Comparison of ENCODE assay signal across 1 cellular context in the genomic region with DNA sequence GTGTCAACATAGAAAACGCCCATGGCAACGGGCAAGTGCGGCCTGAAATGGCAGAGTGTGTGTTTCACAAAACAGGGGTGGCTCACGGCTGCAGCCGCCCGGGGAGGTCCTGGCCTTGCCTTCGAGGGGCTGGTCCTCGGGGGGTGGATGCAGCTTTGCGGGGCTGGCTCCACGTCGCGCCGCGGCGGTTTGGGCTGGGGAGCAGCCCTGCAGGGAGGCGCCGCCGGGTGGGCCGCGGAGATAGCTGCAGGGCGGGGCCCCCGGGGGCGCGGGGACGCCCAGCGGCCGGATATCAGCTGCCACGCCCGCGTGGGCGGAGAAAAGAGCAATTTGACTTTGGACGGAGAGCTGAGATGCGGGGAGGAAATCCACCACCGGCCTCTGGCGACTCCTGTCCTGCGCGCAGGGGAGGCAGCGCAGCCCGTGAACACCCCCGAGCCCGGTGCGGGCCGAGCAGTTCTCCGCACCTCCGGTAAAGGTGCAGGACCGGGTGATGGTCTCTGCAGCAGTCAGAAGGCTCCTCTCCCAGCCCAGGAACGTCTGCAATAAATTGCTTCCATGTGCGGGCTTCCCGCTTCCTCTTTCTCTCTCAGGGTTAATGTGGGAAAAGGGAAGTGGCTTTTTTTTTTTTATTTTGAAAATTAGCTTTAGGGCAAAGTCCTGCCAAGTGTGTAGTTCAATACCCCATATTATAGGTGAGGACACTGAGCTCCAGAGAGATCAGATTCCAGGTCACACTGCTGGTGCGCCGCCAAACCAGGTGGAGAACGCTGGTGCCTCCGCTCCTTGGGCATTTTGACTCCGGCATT.
TF ChIP-seq lines count a peak whose summit lies in the region.

No MANE protein-coding gene starts in this region.

TF ChIP-seq in HepG2, 621 proteins besides CTCF, POLR2A, EP300 and RAD21 (continued from another document and continues in another):
- TF ChIP-seq, protein P1, sequence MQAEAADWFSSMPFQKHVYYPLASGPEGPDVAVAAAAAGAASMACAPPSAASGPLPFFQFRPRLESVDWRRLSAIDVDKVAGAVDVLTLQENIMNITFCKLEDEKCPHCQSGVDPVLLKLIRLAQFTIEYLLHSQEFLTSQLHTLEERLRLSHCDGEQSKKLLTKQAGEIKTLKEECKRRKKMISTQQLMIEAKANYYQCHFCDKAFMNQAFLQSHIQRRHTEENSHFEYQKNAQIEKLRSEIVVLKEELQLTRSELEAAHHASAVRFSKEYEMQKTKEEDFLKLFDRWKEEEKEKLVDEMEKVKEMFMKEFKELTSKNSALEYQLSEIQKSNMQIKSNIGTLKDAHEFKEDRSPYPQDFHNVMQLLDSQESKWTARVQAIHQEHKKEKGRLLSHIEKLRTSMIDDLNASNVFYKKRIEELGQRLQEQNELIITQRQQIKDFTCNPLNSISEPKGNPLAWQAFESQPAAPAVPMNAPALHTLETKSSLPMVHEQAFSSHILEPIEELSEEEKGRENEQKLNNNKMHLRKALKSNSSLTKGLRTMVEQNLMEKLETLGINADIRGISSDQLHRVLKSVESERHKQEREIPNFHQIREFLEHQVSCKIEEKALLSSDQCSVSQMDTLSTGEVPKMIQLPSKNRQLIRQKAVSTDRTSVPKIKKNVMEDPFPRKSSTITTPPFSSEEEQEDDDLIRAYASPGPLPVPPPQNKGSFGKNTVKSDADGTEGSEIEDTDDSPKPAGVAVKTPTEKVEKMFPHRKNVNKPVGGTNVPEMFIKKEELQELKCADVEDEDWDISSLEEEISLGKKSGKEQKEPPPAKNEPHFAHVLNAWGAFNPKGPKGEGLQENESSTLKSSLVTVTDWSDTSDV (CRISPR knock-in tag; IDR thresholded peaks at IDR 0.05), result no peak
- TF ChIP-seq KDM4B (CRISPR knock-in tag; IDR thresholded peaks at IDR 0.05), result no peak
- no peak; the same call in 1 of the 2 replicates for TF ChIP-seq ZNF501 (CRISPR knock-in tag; IDR thresholded peaks at IDR 0.05)
- TF ChIP-seq, protein P2, sequence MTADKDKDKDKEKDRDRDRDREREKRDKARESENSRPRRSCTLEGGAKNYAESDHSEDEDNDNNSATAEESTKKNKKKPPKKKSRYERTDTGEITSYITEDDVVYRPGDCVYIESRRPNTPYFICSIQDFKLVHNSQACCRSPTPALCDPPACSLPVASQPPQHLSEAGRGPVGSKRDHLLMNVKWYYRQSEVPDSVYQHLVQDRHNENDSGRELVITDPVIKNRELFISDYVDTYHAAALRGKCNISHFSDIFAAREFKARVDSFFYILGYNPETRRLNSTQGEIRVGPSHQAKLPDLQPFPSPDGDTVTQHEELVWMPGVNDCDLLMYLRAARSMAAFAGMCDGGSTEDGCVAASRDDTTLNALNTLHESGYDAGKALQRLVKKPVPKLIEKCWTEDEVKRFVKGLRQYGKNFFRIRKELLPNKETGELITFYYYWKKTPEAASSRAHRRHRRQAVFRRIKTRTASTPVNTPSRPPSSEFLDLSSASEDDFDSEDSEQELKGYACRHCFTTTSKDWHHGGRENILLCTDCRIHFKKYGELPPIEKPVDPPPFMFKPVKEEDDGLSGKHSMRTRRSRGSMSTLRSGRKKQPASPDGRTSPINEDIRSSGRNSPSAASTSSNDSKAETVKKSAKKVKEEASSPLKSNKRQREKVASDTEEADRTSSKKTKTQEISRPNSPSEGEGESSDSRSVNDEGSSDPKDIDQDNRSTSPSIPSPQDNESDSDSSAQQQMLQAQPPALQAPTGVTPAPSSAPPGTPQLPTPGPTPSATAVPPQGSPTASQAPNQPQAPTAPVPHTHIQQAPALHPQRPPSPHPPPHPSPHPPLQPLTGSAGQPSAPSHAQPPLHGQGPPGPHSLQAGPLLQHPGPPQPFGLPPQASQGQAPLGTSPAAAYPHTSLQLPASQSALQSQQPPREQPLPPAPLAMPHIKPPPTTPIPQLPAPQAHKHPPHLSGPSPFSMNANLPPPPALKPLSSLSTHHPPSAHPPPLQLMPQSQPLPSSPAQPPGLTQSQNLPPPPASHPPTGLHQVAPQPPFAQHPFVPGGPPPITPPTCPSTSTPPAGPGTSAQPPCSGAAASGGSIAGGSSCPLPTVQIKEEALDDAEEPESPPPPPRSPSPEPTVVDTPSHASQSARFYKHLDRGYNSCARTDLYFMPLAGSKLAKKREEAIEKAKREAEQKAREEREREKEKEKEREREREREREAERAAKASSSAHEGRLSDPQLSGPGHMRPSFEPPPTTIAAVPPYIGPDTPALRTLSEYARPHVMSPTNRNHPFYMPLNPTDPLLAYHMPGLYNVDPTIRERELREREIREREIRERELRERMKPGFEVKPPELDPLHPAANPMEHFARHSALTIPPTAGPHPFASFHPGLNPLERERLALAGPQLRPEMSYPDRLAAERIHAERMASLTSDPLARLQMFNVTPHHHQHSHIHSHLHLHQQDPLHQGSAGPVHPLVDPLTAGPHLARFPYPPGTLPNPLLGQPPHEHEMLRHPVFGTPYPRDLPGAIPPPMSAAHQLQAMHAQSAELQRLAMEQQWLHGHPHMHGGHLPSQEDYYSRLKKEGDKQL (CRISPR knock-in tag; IDR thresholded peaks at IDR 0.05; ENCODE audit: low read depth), result no peak; the same call in 1 of the 2 replicates
- TF ChIP-seq, protein P3, sequence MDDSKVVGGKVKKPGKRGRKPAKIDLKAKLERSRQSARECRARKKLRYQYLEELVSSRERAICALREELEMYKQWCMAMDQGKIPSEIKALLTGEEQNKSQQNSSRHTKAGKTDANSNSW (CRISPR knock-in tag; IDR thresholded peaks at IDR 0.05; ENCODE audit: borderline replicate concordance), result no peak
- TF ChIP-seq GATA4 (IDR thresholded peaks at IDR 0.05; ENCODE audit: borderline replicate concordance, low read depth), result no peak
- no peak for TF ChIP-seq ZNF75D (CRISPR knock-in tag; IDR thresholded peaks at IDR 0.05; ENCODE audit: borderline replicate concordance)
- TF ChIP-seq, protein P4, sequence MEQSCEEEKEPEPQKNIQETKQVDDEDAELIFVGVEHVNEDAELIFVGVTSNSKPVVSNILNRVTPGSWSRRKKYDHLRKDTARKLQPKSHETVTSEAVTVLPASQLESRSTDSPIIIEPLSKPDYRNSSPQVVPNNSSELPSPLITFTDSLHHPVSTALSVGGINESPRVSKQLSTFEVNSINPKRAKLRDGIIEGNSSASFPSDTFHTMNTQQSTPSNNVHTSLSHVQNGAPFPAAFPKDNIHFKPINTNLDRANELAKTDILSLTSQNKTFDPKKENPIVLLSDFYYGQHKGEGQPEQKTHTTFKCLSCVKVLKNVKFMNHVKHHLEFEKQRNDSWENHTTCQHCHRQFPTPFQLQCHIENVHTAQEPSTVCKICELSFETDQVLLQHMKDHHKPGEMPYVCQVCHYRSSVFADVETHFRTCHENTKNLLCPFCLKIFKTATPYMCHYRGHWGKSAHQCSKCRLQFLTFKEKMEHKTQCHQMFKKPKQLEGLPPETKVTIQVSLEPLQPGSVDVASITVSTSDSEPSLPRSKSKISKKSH (CRISPR knock-in tag; IDR thresholded peaks at IDR 0.05; ENCODE audit: borderline replicate concordance), result 0 out of 2 replicates have a peak, but pooled peaks have one; percentile 24
- TF ChIP-seq DPF2 (CRISPR knock-in tag; IDR thresholded peaks at IDR 0.05; ENCODE audit: borderline replicate concordance, low read depth), result no peak
- TF ChIP-seq HCFC1 (IDR thresholded peaks at IDR 0.05; ENCODE audit: low read depth, low read length), result no peak
- TF ChIP-seq, protein P5, sequence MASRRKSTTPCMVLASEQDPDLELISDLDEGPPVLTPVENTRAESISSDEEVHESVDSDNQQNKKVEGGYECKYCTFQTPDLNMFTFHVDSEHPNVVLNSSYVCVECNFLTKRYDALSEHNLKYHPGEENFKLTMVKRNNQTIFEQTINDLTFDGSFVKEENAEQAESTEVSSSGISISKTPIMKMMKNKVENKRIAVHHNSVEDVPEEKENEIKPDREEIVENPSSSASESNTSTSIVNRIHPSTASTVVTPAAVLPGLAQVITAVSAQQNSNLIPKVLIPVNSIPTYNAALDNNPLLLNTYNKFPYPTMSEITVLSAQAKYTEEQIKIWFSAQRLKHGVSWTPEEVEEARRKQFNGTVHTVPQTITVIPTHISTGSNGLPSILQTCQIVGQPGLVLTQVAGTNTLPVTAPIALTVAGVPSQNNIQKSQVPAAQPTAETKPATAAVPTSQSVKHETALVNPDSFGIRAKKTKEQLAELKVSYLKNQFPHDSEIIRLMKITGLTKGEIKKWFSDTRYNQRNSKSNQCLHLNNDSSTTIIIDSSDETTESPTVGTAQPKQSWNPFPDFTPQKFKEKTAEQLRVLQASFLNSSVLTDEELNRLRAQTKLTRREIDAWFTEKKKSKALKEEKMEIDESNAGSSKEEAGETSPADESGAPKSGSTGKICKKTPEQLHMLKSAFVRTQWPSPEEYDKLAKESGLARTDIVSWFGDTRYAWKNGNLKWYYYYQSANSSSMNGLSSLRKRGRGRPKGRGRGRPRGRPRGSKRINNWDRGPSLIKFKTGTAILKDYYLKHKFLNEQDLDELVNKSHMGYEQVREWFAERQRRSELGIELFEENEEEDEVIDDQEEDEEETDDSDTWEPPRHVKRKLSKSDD (CRISPR knock-in tag; IDR thresholded peaks at IDR 0.05; ENCODE audit: low read depth), result peak; percentile 35; the same call in 1 of the 2 replicates
- 0 out of 2 replicates have a peak, but pooled peaks have one; percentile 63 for TF ChIP-seq NFIC (IDR thresholded peaks at IDR 0.05; ENCODE audit: low read length)
- TF ChIP-seq MEF2D (CRISPR knock-in tag; IDR thresholded peaks at IDR 0.05), result no peak
- TF ChIP-seq, protein P6, sequence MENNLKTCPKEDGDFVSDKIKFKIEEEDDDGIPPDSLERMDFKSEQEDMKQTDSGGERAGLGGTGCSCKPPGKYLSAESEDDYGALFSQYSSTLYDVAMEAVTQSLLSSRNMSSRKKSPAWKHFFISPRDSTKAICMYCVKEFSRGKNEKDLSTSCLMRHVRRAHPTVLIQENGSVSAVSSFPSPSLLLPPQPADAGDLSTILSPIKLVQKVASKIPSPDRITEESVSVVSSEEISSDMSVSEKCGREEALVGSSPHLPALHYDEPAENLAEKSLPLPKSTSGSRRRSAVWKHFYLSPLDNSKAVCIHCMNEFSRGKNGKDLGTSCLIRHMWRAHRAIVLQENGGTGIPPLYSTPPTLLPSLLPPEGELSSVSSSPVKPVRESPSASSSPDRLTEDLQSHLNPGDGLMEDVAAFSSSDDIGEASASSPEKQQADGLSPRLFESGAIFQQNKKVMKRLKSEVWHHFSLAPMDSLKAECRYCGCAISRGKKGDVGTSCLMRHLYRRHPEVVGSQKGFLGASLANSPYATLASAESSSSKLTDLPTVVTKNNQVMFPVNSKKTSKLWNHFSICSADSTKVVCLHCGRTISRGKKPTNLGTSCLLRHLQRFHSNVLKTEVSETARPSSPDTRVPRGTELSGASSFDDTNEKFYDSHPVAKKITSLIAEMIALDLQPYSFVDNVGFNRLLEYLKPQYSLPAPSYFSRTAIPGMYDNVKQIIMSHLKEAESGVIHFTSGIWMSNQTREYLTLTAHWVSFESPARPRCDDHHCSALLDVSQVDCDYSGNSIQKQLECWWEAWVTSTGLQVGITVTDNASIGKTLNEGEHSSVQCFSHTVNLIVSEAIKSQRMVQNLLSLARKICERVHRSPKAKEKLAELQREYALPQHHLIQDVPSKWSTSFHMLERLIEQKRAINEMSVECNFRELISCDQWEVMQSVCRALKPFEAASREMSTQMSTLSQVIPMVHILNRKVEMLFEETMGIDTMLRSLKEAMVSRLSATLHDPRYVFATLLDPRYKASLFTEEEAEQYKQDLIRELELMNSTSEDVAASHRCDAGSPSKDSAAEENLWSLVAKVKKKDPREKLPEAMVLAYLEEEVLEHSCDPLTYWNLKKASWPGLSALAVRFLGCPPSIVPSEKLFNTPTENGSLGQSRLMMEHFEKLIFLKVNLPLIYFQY (CRISPR knock-in tag; IDR thresholded peaks at IDR 0.05; ENCODE audit: borderline replicate concordance), result 0 out of 2 replicates have a peak, but pooled peaks have one; percentile 14
- TF ChIP-seq, protein P7, sequence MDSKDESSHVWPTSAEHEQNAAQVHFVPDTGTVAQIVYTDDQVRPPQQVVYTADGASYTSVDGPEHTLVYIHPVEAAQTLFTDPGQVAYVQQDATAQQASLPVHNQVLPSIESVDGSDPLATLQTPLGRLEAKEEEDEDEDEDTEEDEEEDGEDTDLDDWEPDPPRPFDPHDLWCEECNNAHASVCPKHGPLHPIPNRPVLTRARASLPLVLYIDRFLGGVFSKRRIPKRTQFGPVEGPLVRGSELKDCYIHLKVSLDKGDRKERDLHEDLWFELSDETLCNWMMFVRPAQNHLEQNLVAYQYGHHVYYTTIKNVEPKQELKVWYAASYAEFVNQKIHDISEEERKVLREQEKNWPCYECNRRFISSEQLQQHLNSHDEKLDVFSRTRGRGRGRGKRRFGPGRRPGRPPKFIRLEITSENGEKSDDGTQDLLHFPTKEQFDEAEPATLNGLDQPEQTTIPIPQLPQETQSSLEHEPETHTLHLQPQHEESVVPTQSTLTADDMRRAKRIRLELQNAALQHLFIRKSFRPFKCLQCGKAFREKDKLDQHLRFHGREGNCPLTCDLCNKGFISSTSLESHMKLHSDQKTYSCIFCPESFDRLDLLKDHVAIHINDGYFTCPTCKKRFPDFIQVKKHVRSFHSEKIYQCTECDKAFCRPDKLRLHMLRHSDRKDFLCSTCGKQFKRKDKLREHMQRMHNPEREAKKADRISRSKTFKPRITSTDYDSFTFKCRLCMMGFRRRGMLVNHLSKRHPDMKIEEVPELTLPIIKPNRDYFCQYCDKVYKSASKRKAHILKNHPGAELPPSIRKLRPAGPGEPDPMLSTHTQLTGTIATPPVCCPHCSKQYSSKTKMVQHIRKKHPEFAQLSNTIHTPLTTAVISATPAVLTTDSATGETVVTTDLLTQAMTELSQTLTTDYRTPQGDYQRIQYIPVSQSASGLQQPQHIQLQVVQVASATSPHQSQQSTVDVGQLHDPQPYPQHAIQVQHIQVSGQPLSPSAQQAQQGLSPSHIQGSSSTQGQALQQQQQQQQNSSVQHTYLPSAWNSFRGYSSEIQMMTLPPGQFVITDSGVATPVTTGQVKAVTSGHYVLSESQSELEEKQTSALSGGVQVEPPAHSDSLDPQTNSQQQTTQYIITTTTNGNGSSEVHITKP (CRISPR knock-in tag; IDR thresholded peaks at IDR 0.05; ENCODE audit: low read depth), result no peak
- no peak for TF ChIP-seq SP140L (CRISPR knock-in tag; IDR thresholded peaks at IDR 0.05; ENCODE audit: borderline replicate concordance)
- TF ChIP-seq PAWR (CRISPR knock-in tag; IDR thresholded peaks at IDR 0.05; ENCODE audit: borderline replicate concordance), result no peak
- peak; percentile 23; the same call in 1 of the 2 replicates for TF ChIP-seq ZNF614 (CRISPR knock-in tag; IDR thresholded peaks at IDR 0.05; ENCODE audit: borderline replicate concordance)
- no peak for TF ChIP-seq SIN3B (IDR thresholded peaks at IDR 0.05; ENCODE audit: low read length)
- peak; percentile 73; the same call in 1 of the 2 replicates for TF ChIP-seq MAZ (IDR thresholded peaks at IDR 0.05; ENCODE audit: borderline replicate concordance, low read depth, low read length)
- peak; percentile 92 for TF ChIP-seq MAZ (CRISPR knock-in tag; IDR thresholded peaks at IDR 0.05; ENCODE audit: low read depth)
- TF ChIP-seq SAFB2 (CRISPR knock-in tag; IDR thresholded peaks at IDR 0.05; ENCODE audit: borderline replicate concordance, low read depth), result no peak
- no peak for TF ChIP-seq CBX1 (IDR thresholded peaks at IDR 0.05; ENCODE audit: low read depth)
- TF ChIP-seq ZFP36L1 (CRISPR knock-in tag; IDR thresholded peaks at IDR 0.05), result no peak
- TF ChIP-seq, protein P8, sequence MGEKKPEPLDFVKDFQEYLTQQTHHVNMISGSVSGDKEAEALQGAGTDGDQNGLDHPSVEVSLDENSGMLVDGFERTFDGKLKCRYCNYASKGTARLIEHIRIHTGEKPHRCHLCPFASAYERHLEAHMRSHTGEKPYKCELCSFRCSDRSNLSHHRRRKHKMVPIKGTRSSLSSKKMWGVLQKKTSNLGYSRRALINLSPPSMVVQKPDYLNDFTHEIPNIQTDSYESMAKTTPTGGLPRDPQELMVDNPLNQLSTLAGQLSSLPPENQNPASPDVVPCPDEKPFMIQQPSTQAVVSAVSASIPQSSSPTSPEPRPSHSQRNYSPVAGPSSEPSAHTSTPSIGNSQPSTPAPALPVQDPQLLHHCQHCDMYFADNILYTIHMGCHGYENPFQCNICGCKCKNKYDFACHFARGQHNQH (CRISPR knock-in tag; IDR thresholded peaks at IDR 0.05), result no peak
- peak; percentile 57; the same call in 1 of the 2 replicates for TF ChIP-seq KMT2A (CRISPR knock-in tag; IDR thresholded peaks at IDR 0.05)
